ENCODE assay signal across 10 cellular contexts in genomic region chr10:119896937-119897336, GRCh38. TPM values are rescaled to one million over a fixed set of nuclear protein-coding genes. Genes with fewer than 3 reads are reported as not detected.
DNase-seq lines count a peak whose midpoint lies in the region; ATAC-seq, FAIRE-seq and TF ChIP-seq lines count a peak whose summit lies in the region.
"Had no signal": no experiment of that assay in that cellular context is flagged by ENCODE, and none has a peak within 500 bp of the region (broad histone marks: within the 10 kb centered on the region; RNA-seq: fewer than 3 reads in every experiment).

No MANE protein-coding gene starts in this region.

- no peak overlapping the region for H3K27ac ChIP-seq in A549

- no peak for TF ChIP-seq POLR2A in A549 (IDR thresholded peaks at IDR 0.05; ENCODE audit: low read length)

- H3K4me2 ChIP-seq in A549 = peak overlapping the region; percentile 59

- no peak for TF ChIP-seq CTCF in A549 (IDR thresholded peaks at IDR 0.05)

- FAIRE-seq in A549 (lab: Jason Lieb, UNC) = no peak

- H3K9me3 ChIP-seq in A549 = no peaks in the 10 kb centered on the region

- no peak overlapping the region for H3K4me3 ChIP-seq in A549

- CTCF ChIA-PET in A549 (lab: Yijun Ruan, JAX) = interaction anchor here (0.7 to 1.6 kb wide), 4 partner anchors 12 to 146 kb away, joined by 3 to 4 read pairs (median 3); no protein-coding TSS in a partner anchor

- 51% methylated on average over 4 of the region's 4 CpGs for WGBS in A549 (ENCODE audit: missing lambda C conversion rate)

- peaks cover 35% of the 10 kb centered on the region for H3K4me1 ChIP-seq in A549

- TF ChIP-seq EP300 in A549 (IDR thresholded peaks at IDR 0.05) = no peak

- POLR2A ChIA-PET in A549 (lab: Yijun Ruan, JAX) = interaction anchor here (3.1 kb wide), 1 partner anchor 25 kb away, joined by 12 read pairs; the partner anchor contains the start of gene MCMBP

- DNase-seq in A549 (ENCODE audit: low read depth in 1 of 2, low spot score in 1 of 2) (peak in 1 of 2 experiments; percentile 36), LoVo (ENCODE audit: low spot score) (peak; percentile 65), fibroblast of gingiva (ENCODE audit: low read depth) (peak; percentile 5), midbrain (lab: John Stamatoyannopoulos, UW) (peak; percentile 6), DMS53 (lab: John Stamatoyannopoulos, UW) (no peak), NCI-H345 treated with DMSO at 0.1 percent for 48 hours (lab: John Stamatoyannopoulos, UW; ENCODE audit: unreplicated experiment) (no peak), NCI-H1092 (lab: John Stamatoyannopoulos, UW) (no peak), SHP77 treated with DMSO at 0.1 percent for 48 hours (lab: John Stamatoyannopoulos, UW) (no peak)
- DNase-seq: amniotic stem cell, NCI-H187 treated with DMSO at 0.1 percent for 48 hours had no signal

- TF ChIP-seq RAD21 in A549 (conservative IDR thresholded peaks at IDR 0.05 in 1 of 2, IDR thresholded peaks at IDR 0.05 in 1 of 2) = no peak

- ATAC-seq in A549 = no peak

TF ChIP-seq in A549, 52 proteins besides CTCF, POLR2A, EP300 and RAD21:
- TF ChIP-seq NR3C1 (IDR thresholded peaks at IDR 0.05) = no peak
- no peak for TF ChIP-seq SREBF2 (IDR thresholded peaks at IDR 0.05)
- TF ChIP-seq NFE2L2 (conservative IDR thresholded peaks at IDR 0.05; ENCODE audit: low read length) = no peak
- TF ChIP-seq RNF2 (IDR thresholded peaks at IDR 0.05; ENCODE audit: borderline replicate concordance, low read depth) = no peak
- TF ChIP-seq FOSB (CRISPR knock-in tag; IDR thresholded peaks at IDR 0.05) = no peak
- TF ChIP-seq HOXA7 (CRISPR knock-in tag; IDR thresholded peaks at IDR 0.05) = no peak
- TF ChIP-seq, protein P1, sequence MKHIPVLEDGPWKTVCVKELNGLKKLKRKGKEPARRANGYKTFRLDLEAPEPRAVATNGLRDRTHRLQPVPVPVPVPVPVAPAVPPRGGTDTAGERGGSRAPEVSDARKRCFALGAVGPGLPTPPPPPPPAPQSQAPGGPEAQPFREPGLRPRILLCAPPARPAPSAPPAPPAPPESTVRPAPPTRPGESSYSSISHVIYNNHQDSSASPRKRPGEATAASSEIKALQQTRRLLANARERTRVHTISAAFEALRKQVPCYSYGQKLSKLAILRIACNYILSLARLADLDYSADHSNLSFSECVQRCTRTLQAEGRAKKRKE (CRISPR knock-in tag; IDR thresholded peaks at IDR 0.05; ENCODE audit: low read depth) = no peak
- no peak for TF ChIP-seq JUN (IDR thresholded peaks at IDR 0.05)
- no peak for TF ChIP-seq TFCP2L1 (CRISPR knock-in tag; IDR thresholded peaks at IDR 0.05)
- no peak for TF ChIP-seq CBX2 (IDR thresholded peaks at IDR 0.05; ENCODE audit: borderline replicate concordance, low read depth)
- TF ChIP-seq EHF (CRISPR knock-in tag; IDR thresholded peaks at IDR 0.05) = no peak
- no peak for TF ChIP-seq RCOR1 (IDR thresholded peaks at IDR 0.05; ENCODE audit: low read depth, low read length)
- no peak for TF ChIP-seq TP53 (CRISPR knock-in tag; IDR thresholded peaks at IDR 0.05)
- no peak for TF ChIP-seq GATA3 (IDR thresholded peaks at IDR 0.05; ENCODE audit: borderline replicate concordance)

RNA-seq across cellular contexts. Expression of gene SEC23IP, which starts 4.4 kb away (rescaled TPM):
- polyA plus RNA-seq in A549 (2011; rRNA removed) (62.5 and 75.6 TPM in 2 replicates), A549 (2017; fragmentation: RNase III; extraction: RNeasy Plus Mini Kit Qiagen cat#74134 plus additional on column Dnase treatment) (44.9 to 61.9 TPM (median 55.6 TPM) in 3 replicates)
- 17.0 and 24.6 TPM in 2 replicates for polyA plus RNA-seq in A549 (2012; cell fraction: cytosol; rRNA removed)
- 21.5 and 26.2 TPM in 2 replicates for polyA plus RNA-seq in A549 (2012; cell fraction: nucleus; rRNA removed)
- 157 and 227 TPM in 2 replicates for polyA minus RNA-seq in A549 (2011; rRNA and poly(A)+ RNA removed)

RNA-seq across cellular contexts. Expression of gene MCMBP, which starts 24.3 kb away (rescaled TPM):
- polyA plus RNA-seq in A549 (2011; rRNA removed) (109 and 113 TPM in 2 replicates), A549 (2017; fragmentation: RNase III; extraction: RNeasy Plus Mini Kit Qiagen cat#74134 plus additional on column Dnase treatment) (57.3 to 61.9 TPM (median 58.6 TPM) in 3 replicates)
- 60.1 and 65.2 TPM in 2 replicates for polyA plus RNA-seq in A549 (2012; cell fraction: cytosol; rRNA removed)
- 31.0 and 47.8 TPM in 2 replicates for polyA plus RNA-seq in A549 (2012; cell fraction: nucleus; rRNA removed)
- 62.0 and 62.7 TPM in 2 replicates for polyA minus RNA-seq in A549 (2011; rRNA and poly(A)+ RNA removed)

Comparison
In these comparisons a context has a peak if more than half of its experiments do, and no peak if none do; other contexts are left out.
1. DNase-seq: peak in LoVo (single experiment), fibroblast of gingiva (single experiment) and midbrain (single experiment); none in DMS53 (single experiment), NCI-H345 treated with DMSO at 0.1 percent for 48 hours (single experiment), NCI-H1092 (single experiment) and SHP77 treated with DMSO at 0.1 percent for 48 hours (single experiment).